ENCODE assay signal across 15 cellular contexts in genomic region chr2:72273384-72273783, GRCh38.
DNase-seq lines count a peak whose midpoint lies in the region; ATAC-seq and TF ChIP-seq lines count a peak whose summit lies in the region.
"Had no signal": no experiment of that assay in that cellular context is flagged by ENCODE, and none has a peak within 500 bp of the region (broad histone marks: within the 10 kb centered on the region; RNA-seq: fewer than 3 reads in every experiment).

No MANE protein-coding gene starts in this region.

- no peak overlapping the region for H3K4me3 ChIP-seq in GM23338
- no peak overlapping the region for H3K4me3 ChIP-seq in hepatocyte
- H3K4me3 ChIP-seq in mucosa of rectum (ENCODE audit: low read length in 2 of 2) = no peak overlapping the region
- no peak overlapping the region for H3K4me3 ChIP-seq in PC-3 (ENCODE audit: low read length)
- H3K4me3 ChIP-seq in CD8-positive, alpha-beta memory T cell (ENCODE audit: low read length) = no peak overlapping the region
- H3K4me3 ChIP-seq: GM23248 had no signal

- intact Hi-C loops in PC-3 (cut with micrococcal nuclease) = no loop called here
- intact Hi-C loops in activated naive CD4-positive, alpha-beta T cell treated with anti-CD3 and anti-CD28 coated beads for 36 hours (cut with micrococcal nuclease) = no loop called here

- no peaks in the 10 kb centered on the region for H4K20me1 ChIP-seq in GM23338 (replicated peaks; ENCODE audit: insufficient read depth)
- H4K20me1 ChIP-seq in hepatocyte (ENCODE audit: insufficient read depth, poor library complexity, severe bottlenecking) = no peaks in the 10 kb centered on the region
- H4K20me1 ChIP-seq in PC-3 (ENCODE audit: low read length) = no peaks in the 10 kb centered on the region

- H3K27ac Mint-ChIP-seq in GM23338 (peak overlapping the region; percentile 63; the same call in 1 of the 2 replicates), type B pancreatic cell (peak overlapping the region; percentile 67)
- H3K27ac Mint-ChIP-seq in CD8-positive, alpha-beta memory T cell = no peak overlapping the region
- H3K27ac Mint-ChIP-seq in activated naive CD4-positive, alpha-beta T cell treated with anti-CD3 and anti-CD28 coated beads for 36 hours = no peak overlapping the region
- H3K27ac Mint-ChIP-seq: CD14-positive monocyte; CD8-positive, alpha-beta T cell had no signal

- TF ChIP-seq CTCF in GM23338 (conservative IDR thresholded peaks at IDR 0.05; ENCODE audit: low read depth in 2 of 2) (no peak), hepatocyte (IDR thresholded peaks at IDR 0.05; ENCODE audit: poor library complexity) (no peak), type B pancreatic cell (conservative IDR thresholded peaks at IDR 0.05) (no peak), PC-3 (conservative IDR thresholded peaks at IDR 0.05; ENCODE audit: low read depth, low read length) (no peak)

- H3K9me3 ChIP-seq in hepatocyte (ENCODE audit: low read depth) (no peaks in the 10 kb centered on the region), mucosa of rectum (ENCODE audit: control insufficient read depth in 2 of 2, low read length in 2 of 2) (no peaks in the 10 kb centered on the region), PC-3 (ENCODE audit: low read length) (no peaks in the 10 kb centered on the region)
- no peaks in the 10 kb centered on the region for H3K9me3 ChIP-seq in CD8-positive, alpha-beta memory T cell (ENCODE audit: low read length)
- H3K9me3 ChIP-seq: Caco-2 had no signal

- H3K9me3 Mint-ChIP-seq in GM23338 (no peaks in the 10 kb centered on the region), type B pancreatic cell (no peaks in the 10 kb centered on the region)
- peaks cover 0 to 4% (median 0%) of the 10 kb centered on the region in 5 donors for H3K9me3 Mint-ChIP-seq in CD8-positive, alpha-beta memory T cell
- H3K9me3 Mint-ChIP-seq in activated naive CD4-positive, alpha-beta T cell treated with anti-CD3 and anti-CD28 coated beads for 36 hours = no peaks in the 10 kb centered on the region
- H3K9me3 Mint-ChIP-seq: CD8-positive, alpha-beta T cell had no signal

- WGBS in hepatocyte (ENCODE audit: low lambda C conversion rate, missing lambda C conversion rate) = 44% methylated on average over 1 of the region's 1 CpG

- H3K27me3 ChIP-seq in GM23338 (ENCODE audit: insufficient read depth) (no peaks in the 10 kb centered on the region), hepatocyte (no peaks in the 10 kb centered on the region), mucosa of rectum (ENCODE audit: control insufficient read depth in 2 of 2, insufficient read depth in 2 of 2, low read length in 2 of 2) (no peaks in the 10 kb centered on the region), PC-3 (ENCODE audit: low read length) (no peaks in the 10 kb centered on the region)
- H3K27me3 ChIP-seq in CD8-positive, alpha-beta memory T cell (ENCODE audit: insufficient read depth, low read length, poor library complexity, severe bottlenecking) = no peaks in the 10 kb centered on the region

- H3K9me2 ChIP-seq in GM23338 (ENCODE audit: insufficient read depth) (no peaks in the 10 kb centered on the region), hepatocyte (replicated peaks; ENCODE audit: insufficient read depth) (no peaks in the 10 kb centered on the region), PC-3 (replicated peaks; ENCODE audit: low read length) (no peaks in the 10 kb centered on the region)

- POLR2A ChIA-PET in PC-3 (lab: Charles Lee; ENCODE audit: unreplicated experiment) = no interaction called here
- POLR2A ChIA-PET in CD8-positive, alpha-beta memory T cell (lab: Charles Lee) = no interaction called here

- H3K36me3 Mint-ChIP-seq in GM23338 (ENCODE audit: low read depth) = no peaks in the 10 kb centered on the region
- no peaks in the 10 kb centered on the region for H3K36me3 Mint-ChIP-seq in type B pancreatic cell
- H3K36me3 Mint-ChIP-seq in CD8-positive, alpha-beta memory T cell = peaks cover 0 to 5% (median 4%) of the 10 kb centered on the region in 3 donors
- H3K36me3 Mint-ChIP-seq in activated naive CD4-positive, alpha-beta T cell treated with anti-CD3 and anti-CD28 coated beads for 36 hours (ENCODE audit: low read depth) = peaks cover 2% of the 10 kb centered on the region
- H3K36me3 Mint-ChIP-seq: CD14-positive monocyte; CD8-positive, alpha-beta T cell had no signal

- peak overlapping the region; percentile 26; the same call in 1 of the 2 replicates for H3K27ac ChIP-seq in GM23338 (ENCODE audit: low read depth)
- H3K27ac ChIP-seq in hepatocyte = peak overlapping the region; percentile 62
- peak overlapping the region; percentile 56 to 66 for H3K27ac ChIP-seq in mucosa of rectum (ENCODE audit: low read depth in 2 of 2, low read length in 2 of 2)
- H3K27ac ChIP-seq in PC-3 (ENCODE audit: low read length) = no peak overlapping the region
- H3K27ac ChIP-seq in CD8-positive, alpha-beta memory T cell (ENCODE audit: low read depth, low read length) = no peak overlapping the region
- H3K27ac ChIP-seq: GM23248 had no signal

- H3K9ac ChIP-seq in mucosa of rectum (ENCODE audit: low read depth in 1 of 2, low read length in 2 of 2) (no peak overlapping the region), PC-3 (ENCODE audit: low read length) (no peak overlapping the region)
- H3K9ac ChIP-seq: GM23248 had no signal

- peaks cover 14% of the 10 kb centered on the region for H3K4me1 Mint-ChIP-seq in GM23338
- peaks cover 29% of the 10 kb centered on the region for H3K4me1 Mint-ChIP-seq in type B pancreatic cell (ENCODE audit: unreplicated experiment)
- H3K4me1 Mint-ChIP-seq in CD8-positive, alpha-beta memory T cell = no peaks in the 10 kb centered on the region
- no peaks in the 10 kb centered on the region for H3K4me1 Mint-ChIP-seq in activated naive CD4-positive, alpha-beta T cell treated with anti-CD3 and anti-CD28 coated beads for 36 hours (ENCODE audit: low read depth)
- H3K4me1 Mint-ChIP-seq: CD14-positive monocyte had no signal

- H3F3A ChIP-seq in GM23338 (replicated peaks; ENCODE audit: low read depth) (no peaks in the 10 kb centered on the region), PC-3 (ENCODE audit: low read length, unreplicated experiment) (no peaks in the 10 kb centered on the region)

- ATAC-seq in GM23338 = no peak
- no peak for ATAC-seq in PC-3
- ATAC-seq: CD8-positive, alpha-beta T cell; HepG2 had no signal

- CTCF ChIA-PET in PC-3 (lab: Charles Lee) = no interaction called here
- CTCF ChIA-PET in CD8-positive, alpha-beta memory T cell (lab: Charles Lee) = no interaction called here
- CTCF ChIA-PET in activated naive CD4-positive, alpha-beta T cell treated with anti-CD3 and anti-CD28 coated beads for 36 hours (lab: Charles Lee) = no interaction called here

- DNase-seq in GM23338 (ENCODE audit: low spot score) (no peak), hepatocyte (ENCODE audit: low spot score) (no peak), type B pancreatic cell (ENCODE audit: extremely low spot score, unreplicated experiment) (no peak), PC-3 (no peak)
- DNase-seq in CD8-positive, alpha-beta memory T cell = no peak
- DNase-seq in activated naive CD4-positive, alpha-beta T cell treated with anti-CD3 and anti-CD28 coated beads for 36 hours = no peak
- DNase-seq: Caco-2; CD8-positive, alpha-beta T cell; DMS53; GF-D8; GM23248; H7 had no signal

- H3K4me3 Mint-ChIP-seq in GM23338 (no peak overlapping the region), type B pancreatic cell (no peak overlapping the region)
- H3K4me3 Mint-ChIP-seq in CD8-positive, alpha-beta memory T cell = no peak overlapping the region
- H3K4me3 Mint-ChIP-seq in activated naive CD4-positive, alpha-beta T cell treated with anti-CD3 and anti-CD28 coated beads for 36 hours = no peak overlapping the region
- H3K4me3 Mint-ChIP-seq: CD14-positive monocyte; CD8-positive, alpha-beta T cell had no signal

- BruUV-seq in PC-3 (replicated peaks; lab: Mats Ljungman, UMichigan) = no TSS peak

- no peak overlapping the region for H3K4me2 ChIP-seq in GM23338
- no peak overlapping the region for H3K4me2 ChIP-seq in hepatocyte
- no peak overlapping the region for H3K4me2 ChIP-seq in PC-3 (ENCODE audit: low read length)

- H2AFZ ChIP-seq in GM23338 = no peak overlapping the region
- no peak overlapping the region for H2AFZ ChIP-seq in hepatocyte
- H2AFZ ChIP-seq in PC-3 (ENCODE audit: low read length) = no peak overlapping the region
- H2AFZ ChIP-seq: GM23248 had no signal

- H3K36me3 ChIP-seq in GM23338 (ENCODE audit: insufficient read depth) = no peaks in the 10 kb centered on the region
- no peaks in the 10 kb centered on the region for H3K36me3 ChIP-seq in hepatocyte (replicated peaks; ENCODE audit: insufficient read depth, low read depth)
- H3K36me3 ChIP-seq in mucosa of rectum (ENCODE audit: control insufficient read depth in 2 of 2, insufficient read depth in 2 of 2, low read length in 2 of 2) = no peaks in the 10 kb centered on the region
- no peaks in the 10 kb centered on the region for H3K36me3 ChIP-seq in PC-3 (ENCODE audit: low read depth, low read length)
- no peaks in the 10 kb centered on the region for H3K36me3 ChIP-seq in CD8-positive, alpha-beta memory T cell (ENCODE audit: insufficient read depth, low read length)

- H3K4me1 ChIP-seq in GM23338 (ENCODE audit: insufficient read depth) (no peaks in the 10 kb centered on the region), hepatocyte (ENCODE audit: insufficient read depth) (peaks cover 30% of the 10 kb centered on the region), mucosa of rectum (ENCODE audit: control insufficient read depth in 2 of 2, insufficient read depth in 2 of 2, low read length in 2 of 2) (peaks cover 16 to 48% of the 10 kb centered on the region in 2 donors), PC-3 (ENCODE audit: insufficient read depth, low read length) (0 out of 2 replicates have a peak, but pooled peaks cover 6% of the 10 kb centered on the region)
- H3K4me1 ChIP-seq in CD8-positive, alpha-beta memory T cell (ENCODE audit: insufficient read depth, low read length) = no peaks in the 10 kb centered on the region

- H3K79me2 ChIP-seq in GM23338 (replicated peaks; ENCODE audit: insufficient read depth) (no peaks in the 10 kb centered on the region), hepatocyte (no peaks in the 10 kb centered on the region), PC-3 (ENCODE audit: low read length) (no peaks in the 10 kb centered on the region)

- H3K27me3 Mint-ChIP-seq in GM23338 (ENCODE audit: insufficient read depth, low read depth, poor library complexity) = peaks cover 2% of the 10 kb centered on the region
- no peaks in the 10 kb centered on the region for H3K27me3 Mint-ChIP-seq in type B pancreatic cell
- no peaks in the 10 kb centered on the region for H3K27me3 Mint-ChIP-seq in CD8-positive, alpha-beta memory T cell
- H3K27me3 Mint-ChIP-seq in activated naive CD4-positive, alpha-beta T cell treated with anti-CD3 and anti-CD28 coated beads for 36 hours (ENCODE audit: low read depth) = no peaks in the 10 kb centered on the region

TF ChIP-seq in GM23338, 12 proteins besides CTCF, POLR2A, EP300 and RAD21 (continues in another document):
- no peak for TF ChIP-seq JUNB (IDR thresholded peaks at IDR 0.05; ENCODE audit: unreplicated experiment)

Comparison
In these comparisons a context has a peak if more than half of its experiments do, and no peak if none do; other contexts are left out.
1. H3K27ac ChIP-seq: peak in GM23338 (single experiment), hepatocyte (single experiment) and mucosa of rectum (2 of 2); none in PC-3 (single experiment) and CD8-positive, alpha-beta memory T cell (single experiment).
2. H3K27ac Mint-ChIP-seq: peak in GM23338 (single experiment) and type B pancreatic cell (single experiment); none in CD8-positive, alpha-beta memory T cell (0 of 8) and activated naive CD4-positive, alpha-beta T cell treated with anti-CD3 and anti-CD28 coated beads for 36 hours (single experiment).